ENCODE assay signal across 11 cellular contexts in the genomic region with DNA sequence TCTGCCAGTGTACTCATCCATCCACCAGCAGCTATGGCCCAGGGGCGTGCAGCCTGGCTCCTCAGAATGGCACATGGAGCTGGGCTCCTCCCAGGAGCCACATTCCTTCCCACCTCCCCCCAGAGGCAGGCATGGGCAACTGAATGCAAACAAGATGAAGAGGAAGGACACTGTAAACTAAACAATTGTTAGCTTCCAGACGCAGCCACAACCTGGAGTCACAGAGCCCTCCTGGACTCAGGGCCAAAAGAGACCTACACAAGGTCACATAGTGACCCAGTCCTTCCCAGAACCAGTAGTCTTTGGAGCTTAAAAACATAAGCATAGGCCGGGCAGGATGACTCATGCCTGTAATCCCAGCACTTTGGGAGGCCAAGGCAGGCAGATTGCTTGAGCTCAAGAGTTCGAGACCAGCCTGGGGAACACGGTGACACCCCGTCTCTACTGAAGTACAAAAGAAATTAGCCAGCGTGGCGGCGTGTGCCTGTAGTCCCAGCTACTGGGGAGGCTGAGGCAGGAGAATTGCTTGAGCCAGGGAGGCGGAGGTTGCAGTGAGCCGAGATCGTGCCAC. TPM values are rescaled to one million over a fixed set of nuclear protein-coding genes. Genes with fewer than 3 reads are reported as not detected.
DNase-seq lines count a peak whose midpoint lies in the region; ATAC-seq and TF ChIP-seq lines count a peak whose summit lies in the region.
"Had no signal": no experiment of that assay in that cellular context is flagged by ENCODE, and none has a peak within 500 bp of the region (broad histone marks: within the 10 kb centered on the region; RNA-seq: fewer than 3 reads in every experiment).

No MANE protein-coding gene starts in this region.

- H3K27ac ChIP-seq in left lung = no peak overlapping the region
- H3K27ac ChIP-seq: pancreas had no signal

- CTCF ChIA-PET in BJ (lab: Yijun Ruan, JAX) = interaction anchor here (0.7 to 1.6 kb wide), 5 partner anchors 11 to 118 kb away, joined by 3 to 5 read pairs (median 3); no protein-coding TSS in a partner anchor

- peaks cover 0 to 2% of the 10 kb centered on the region in 2 donors for H3K9me3 ChIP-seq in left lung
- H3K9me3 ChIP-seq: pancreas had no signal

- H3K4me3 ChIP-seq in BJ (ENCODE audit: low read depth, low read length) (no peak overlapping the region), left lung (no peak overlapping the region)
- H3K4me3 ChIP-seq: pancreas had no signal

- in situ Hi-C loops in T47D (cut with HindIII; ENCODE audit: low pct_unique_long_range_greater_than_20kb, low sequenced_read_pairs) = no loop called here

- peaks cover 2% of the 10 kb centered on the region; the same call in 1 of the 2 replicates for H3K27me3 ChIP-seq in BJ (ENCODE audit: control insufficient read depth, insufficient read depth, low read length)
- no peaks in the 10 kb centered on the region for H3K27me3 ChIP-seq in left lung
- H3K27me3 ChIP-seq: pancreas had no signal

- DNase-seq in BJ (ENCODE audit: low read depth) (no peak), HuH-7 (ENCODE audit: low spot score) (peak; percentile 44), T47D (ENCODE audit: low read depth in 1 of 2, low spot score in 1 of 2) (peak; percentile 44 to 96), left lung (no peak), ureter (ENCODE audit: low spot score) (no peak), dedifferentiated amniotic fluid mesenchymal stem cell (ENCODE audit: extremely low spot score) (no peak)
- DNase-seq: activated naive CD4-positive, alpha-beta T cell treated with anti-CD3 and anti-CD28 coated beads, Interleukin-2, amount 10 ng/mL, durations not matched to agents 7 days and 5 days; NCI-H2171 treated with DMSO at 0.1 percent for 48 hours had no signal

- ATAC-seq in left lung (peak; percentile 21), HG02840 (IDR thresholded peaks at IDR 0.05; ENCODE audit: low FRiP score, unreplicated experiment) (no peak), HG02571 (IDR thresholded peaks at IDR 0.05; ENCODE audit: unreplicated experiment) (no peak)

- no peaks in the 10 kb centered on the region for H3K36me3 ChIP-seq in BJ (ENCODE audit: control insufficient read depth, insufficient read depth, low read length)
- no peaks in the 10 kb centered on the region for H3K36me3 ChIP-seq in left lung
- H3K36me3 ChIP-seq: pancreas had no signal

- peak; percentile 42 for TF ChIP-seq CTCF in BJ (IDR thresholded peaks at IDR 0.05; ENCODE audit: insufficient read depth, low read depth, low read length)
- no peak for TF ChIP-seq CTCF in left lung (IDR thresholded peaks at IDR 0.05)

- no peaks in the 10 kb centered on the region for H3K4me1 ChIP-seq in left lung
- H3K4me1 ChIP-seq: pancreas had no signal

- POLR2A ChIA-PET in BJ (lab: Charles Lee) = interaction anchor here (0.9 kb wide), 1 partner anchor 40 kb away, joined by 3 read pairs; no protein-coding TSS in a partner anchor

- intact Hi-C loops in left lung (cut with DNase I) = no loop called here

RNA-seq across cellular contexts. Expression of a gene that starts 30.7 kb away (rescaled TPM):
- polyA plus RNA-seq in BJ (2011; rRNA removed) = 0.05 TPM in 1 of 2 replicates, not detected in the other
- not detected in 2 replicates for polyA minus RNA-seq in BJ (2011; rRNA and poly(A)+ RNA removed)
- total RNA-seq in left lung (10 to 100 TPM; 86.9 to 89.7 TPM), ureter (38.9 TPM)

Comparison
In these comparisons a context has a peak if more than half of its experiments do, and no peak if none do; other contexts are left out.
1. DNase-seq: peak in HuH-7 (single experiment) and T47D (2 of 2); none in BJ (single experiment), left lung (0 of 2), ureter (single experiment) and dedifferentiated amniotic fluid mesenchymal stem cell (single experiment).